ENCODE assay signal across 9 cellular contexts in genomic region chr19:4229179-4229931, GRCh38. TPM values are rescaled to one million over a fixed set of nuclear protein-coding genes. Genes with fewer than 3 reads are reported as not detected.
A peak's percentile ranks its signal among the peaks of the same experiment; 100 is the strongest.
DNase-seq lines count a peak whose midpoint lies in the region; TF ChIP-seq lines count a peak whose summit lies in the region.
"Had no signal": no experiment of that assay in that cellular context is flagged by ENCODE, and none has a peak within 500 bp of the region (broad histone marks: within the 10 kb centered on the region; RNA-seq: fewer than 3 reads in every experiment).

TSS of gene EBI3 (plus strand) at chr19:4229523. CDS start at chr19:4229551, 28 bp downstream.

- no peak within 1 kb of the TSS for H3K4me3 Mint-ChIP-seq in H9
- H3K4me3 Mint-ChIP-seq in CD14-positive monocyte, result no peak within 1 kb of the TSS

- H4K5ac ChIP-seq in H9 (ENCODE audit: insufficient read length, low read depth, low read length), result no peak within 1 kb of the TSS

- peak; percentile 38 for DNase-seq in DMS 273 (lab: John Stamatoyannopoulos, UW; ENCODE audit: unreplicated experiment)
- no peak for DNase-seq in DMS 273 treated with DMSO at 0.1 percent for 48 hours (lab: John Stamatoyannopoulos, UW)
- peak; percentile 54 for DNase-seq in H9
- peak; percentile 56 for DNase-seq in RPMI7951 (ENCODE audit: low read depth)
- DNase-seq in trophoblast cell, result peak; percentile 79 to 82
- no peak for DNase-seq in globus pallidus (ENCODE audit: low spot score)
- no peak for DNase-seq in CD14-positive monocyte (ENCODE audit: low spot score)

- H3K14ac ChIP-seq in H9 (ENCODE audit: insufficient read depth, low read length), result no peak within 1 kb of the TSS; the same call in 1 of the 2 replicates
- peak within 1 kb of the TSS; percentile 18 for H3K14ac ChIP-seq in trophoblast cell (ENCODE audit: low read length)

- H3K4me3 ChIP-seq in trophoblast cell (ENCODE audit: low read depth, low read length), result no peak within 1 kb of the TSS

- H3K79me1 ChIP-seq in H9 (ENCODE audit: insufficient read depth, low read depth, low read length, poor library complexity, severe bottlenecking) (no peaks in the 10 kb centered on the region), trophoblast cell (ENCODE audit: low read length) (peaks cover 2% of the 10 kb centered on the region)

- no CpG with 5 or more reads among the region's 19 CpGs for WGBS in H9 (ENCODE audit: extremely low coverage, insufficient read length, low lambda C conversion rate)
- WGBS in trophoblast cell (ENCODE audit: extremely low coverage, insufficient coverage, insufficient read length), result no CpG with 5 or more reads among the region's 19 CpGs

- no peak within 1 kb of the TSS for H4K8ac ChIP-seq in H9 (replicated peaks; ENCODE audit: insufficient read length, low read depth, low read length)
- peak within 1 kb of the TSS; percentile 55 for H4K8ac ChIP-seq in trophoblast cell (ENCODE audit: low read depth, low read length)

- H3T11ph ChIP-seq in H9 (ENCODE audit: low read length), result no peak within 1 kb of the TSS

- intact Hi-C loops in CD14-positive monocyte (cut with micrococcal nuclease), result no loop called here

- H3K27me3 ChIP-seq in H9 (ENCODE audit: insufficient read depth, low read length) (no peaks in the 10 kb centered on the region), trophoblast cell (ENCODE audit: insufficient read depth, low read length) (no peaks in the 10 kb centered on the region)

- H3K36me3 ChIP-seq in trophoblast cell (ENCODE audit: control insufficient read depth in 1 of 2, insufficient read depth in 2 of 2, low read length in 2 of 2), result no peaks in the 10 kb centered on the region

- H3K27me3 Mint-ChIP-seq in H9 (ENCODE audit: low read depth), result peaks cover 8% of the 10 kb centered on the region
- peaks cover 7 to 13% (median 8%) of the 10 kb centered on the region in 3 donors for H3K27me3 Mint-ChIP-seq in CD14-positive monocyte (ENCODE audit: low read depth in 3 of 3)

- H2BK5ac ChIP-seq in H9 (ENCODE audit: insufficient read length, low read length), result no peak within 1 kb of the TSS
- no peak within 1 kb of the TSS for H2BK5ac ChIP-seq in trophoblast cell (ENCODE audit: low read depth, low read length, poor library complexity)

- H3K4ac ChIP-seq in H9 (ENCODE audit: low read depth, low read length), result no peak within 1 kb of the TSS
- no peak within 1 kb of the TSS for H3K4ac ChIP-seq in trophoblast cell (ENCODE audit: low read depth, low read length)

- H2BK20ac ChIP-seq in H9 (ENCODE audit: low read depth, low read length, poor library complexity, severe bottlenecking), result no peak within 1 kb of the TSS

- no peak within 1 kb of the TSS for H4K12ac ChIP-seq in trophoblast cell (ENCODE audit: low read depth, low read length)

- H2AFZ ChIP-seq in H9 (ENCODE audit: low read length) (no peak within 1 kb of the TSS), trophoblast cell (ENCODE audit: insufficient read depth, low read length, poor library complexity) (peak within 1 kb of the TSS; percentile 38)

- H3K27ac Mint-ChIP-seq in H9 (peak within 1 kb of the TSS in 1 of 3 experiments; percentile 53; a peak in 1 of 7 replicates), CD14-positive monocyte (no peak within 1 kb of the TSS)

- H3K9me3 ChIP-seq in H9 (ENCODE audit: control insufficient read depth, low read depth, low read length) (no peaks in the 10 kb centered on the region), trophoblast cell (ENCODE audit: insufficient read depth, low read depth, low read length) (peaks cover 6% of the 10 kb centered on the region)

- H3K79me2 ChIP-seq in H9 (ENCODE audit: insufficient read depth, low read length) (no peaks in the 10 kb centered on the region), trophoblast cell (ENCODE audit: control insufficient read depth, insufficient read depth, low read length, poor library complexity) (no peaks in the 10 kb centered on the region)

- no peak within 1 kb of the TSS for H2BK120ac ChIP-seq in H9 (ENCODE audit: low read depth, low read length, poor library complexity, severe bottlenecking)
- no peak within 1 kb of the TSS for H2BK120ac ChIP-seq in trophoblast cell (ENCODE audit: insufficient read depth, low read length, poor library complexity)

- H3K18ac ChIP-seq in H9 (ENCODE audit: insufficient read length, low read depth, low read length) (no peak within 1 kb of the TSS), trophoblast cell (ENCODE audit: low read length) (peak within 1 kb of the TSS; percentile 25)

- H3K9me3 Mint-ChIP-seq in H9, result peaks cover 1 to 5% of the 10 kb centered on the region in 2 experiments; a peak in 2 of 5 replicates
- peaks cover 0 to 4% (median 0%) of the 10 kb centered on the region in 7 donors for H3K9me3 Mint-ChIP-seq in CD14-positive monocyte

- peaks cover 3% of the 10 kb centered on the region for H4K20me1 ChIP-seq in H9 (ENCODE audit: control insufficient read depth, insufficient read depth, insufficient read length)

- no peak within 1 kb of the TSS for H3K56ac ChIP-seq in H9 (ENCODE audit: insufficient read length, low read depth, low read length)

- peaks cover 0 to 2% of the 10 kb centered on the region in 2 experiments; a peak in 1 of 4 replicates for H3K4me1 Mint-ChIP-seq in H9
- peaks cover 7% of the 10 kb centered on the region for H3K4me1 Mint-ChIP-seq in CD14-positive monocyte

- H2BK12ac ChIP-seq in H9 (ENCODE audit: insufficient read length, low read depth, low read length) (no peak within 1 kb of the TSS), trophoblast cell (ENCODE audit: low read length) (peak within 1 kb of the TSS; percentile 1)

- peak within 1 kb of the TSS; percentile 6 for H3K4me2 ChIP-seq in H9 (ENCODE audit: insufficient read depth, insufficient read length, low read length)
- peak within 1 kb of the TSS; percentile 23 for H3K4me2 ChIP-seq in trophoblast cell (ENCODE audit: low read length)

- no peak within 1 kb of the TSS for H3K23ac ChIP-seq in H9 (ENCODE audit: insufficient read length, low read depth, low read length)
- no peak within 1 kb of the TSS for H3K23ac ChIP-seq in trophoblast cell (ENCODE audit: low read length)

- H3K27ac ChIP-seq in H9 (ENCODE audit: insufficient read length, low read depth, low read length) (no peak within 1 kb of the TSS), cingulate gyrus (ENCODE audit: low read depth, low read length) (peak within 1 kb of the TSS; percentile 55), trophoblast cell (ENCODE audit: low read depth, low read length) (no peak within 1 kb of the TSS)
- H3K27ac ChIP-seq: 22Rv1 had no signal

- no peaks in the 10 kb centered on the region for H3K4me1 ChIP-seq in H9 (ENCODE audit: insufficient read depth, low read length)
- peaks cover 7 to 11% of the 10 kb centered on the region in 2 experiments for H3K4me1 ChIP-seq in trophoblast cell (ENCODE audit: control insufficient read depth in 1 of 2, insufficient read depth in 2 of 2, low read length in 2 of 2)

- no peak within 1 kb of the TSS for H2BK15ac ChIP-seq in H9 (ENCODE audit: low read depth, low read length)

- H4K91ac ChIP-seq in H9 (ENCODE audit: insufficient read length, low read depth, low read length) (no peak within 1 kb of the TSS), trophoblast cell (ENCODE audit: low read depth, low read length) (peak within 1 kb of the TSS; percentile 50)

- H2AK5ac ChIP-seq in H9 (ENCODE audit: insufficient read length, low read length), result no peak within 1 kb of the TSS
- H2AK5ac ChIP-seq in trophoblast cell (ENCODE audit: low read length), result no peak within 1 kb of the TSS

- H3K9ac ChIP-seq in H9 (ENCODE audit: extremely low read depth, insufficient read length, low read length) (no peak within 1 kb of the TSS), trophoblast cell (ENCODE audit: low read length) (no peak within 1 kb of the TSS)

- peaks cover 3% of the 10 kb centered on the region for H3K23me2 ChIP-seq in H9 (ENCODE audit: insufficient read length, low read depth, low read length, poor library complexity, severe bottlenecking)

- peaks cover 0 to 4% (median 0%) of the 10 kb centered on the region in 3 experiments; a peak in 2 of 7 replicates for H3K36me3 Mint-ChIP-seq in H9 (ENCODE audit: insufficient read depth in 1 of 3, low read depth in 3 of 3)
- no peaks in the 10 kb centered on the region for H3K36me3 Mint-ChIP-seq in CD14-positive monocyte

- TF ChIP-seq CTCF in H9 (conservative IDR thresholded peaks at IDR 0.05) (no peak), CD14-positive monocyte (IDR thresholded peaks at IDR 0.05) (no peak)

RNA-seq across cellular contexts. Expression of gene EBI3, which starts in this region (rescaled TPM):
- total RNA-seq in H9 (2021), result 1.2 and 1.4 TPM in 2 replicates
- 0.39 and 1.1 TPM in 2 replicates for total RNA-seq in RPMI7951 (2014; rRNA removed; shearing (Covaris generic))
- polyA plus RNA-seq in trophoblast cell (2013), result 1.3 and 1.4 TPM in 2 replicates
- polyA plus RNA-seq in CD14-positive monocyte, result under 1 TPM in 1 of 2 donors, not detected in 1; 0.14 TPM

Comparison
In these comparisons a context has a peak if more than half of its experiments do, and no peak if none do; other contexts are left out.
1. DNase-seq: peak in DMS 273 (single experiment), H9 (single experiment), RPMI7951 (single experiment) and trophoblast cell (2 of 2); none in DMS 273 treated with DMSO at 0.1 percent for 48 hours (single experiment), globus pallidus (single experiment) and CD14-positive monocyte (single experiment).